In the genomic region with DNA sequence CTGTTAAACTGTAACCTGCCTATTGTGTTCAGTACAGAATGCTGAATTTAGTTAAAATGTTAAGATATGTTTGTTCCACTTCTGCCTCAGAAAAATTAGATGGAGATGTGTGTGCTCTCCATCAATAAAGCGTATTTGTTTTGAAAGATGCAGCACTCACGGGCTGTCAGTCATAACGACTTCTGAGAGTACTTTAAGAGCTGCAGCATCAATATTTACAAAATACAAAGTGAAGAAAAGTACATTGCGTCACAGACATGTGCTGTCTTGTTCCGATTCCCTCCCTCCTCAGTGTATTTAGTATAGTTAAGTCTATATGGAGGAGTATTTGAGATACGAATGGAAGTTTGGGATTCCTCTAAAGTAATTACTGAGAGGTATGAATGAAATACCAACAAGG, we compare ENCODE assay signal across 20 cellular contexts.
"Had no signal": no experiment of that assay in that cellular context is flagged by ENCODE, and none has a peak within 500 bp of the region (broad histone marks: within the 10 kb centered on the region; RNA-seq: fewer than 3 reads in every experiment).

No MANE protein-coding gene starts in this region.

- H3K27ac ChIP-seq: ascending aorta, lower lobe of right lung, tibial artery had no signal

- H3K9me3 ChIP-seq: ascending aorta, lower lobe of right lung, tibial artery had no signal

- H3K4me3 ChIP-seq: ascending aorta, lower lobe of right lung, tibial artery had no signal

- ATAC-seq: activated CD4-positive, CD25-positive, alpha-beta regulatory T cell treated with anti-CD3 and anti-CD28 coated beads, Interleukin-2, amount 50 U/mL, for 24 hours; activated T-cell treated with anti-CD3 and anti-CD28 coated beads, Interleukin-2, amount 50 U/mL, for 4 hours; esophagus mucosa; left colon; lower lobe of right lung; stimulated activated naive CD8-positive, alpha-beta T cell treated with anti-CD3 and anti-CD28 coated beads, Interleukin-15, Interleukin-2, amounts not matched to agents 100 U/mL and 50 U/mL, for 24 hours had no signal

- DNase-seq: activated CD4-positive, alpha-beta T cell treated with anti-CD3 and anti-CD28 coated beads, Interleukin-2, amount 10 ng/mL, durations not matched to agents 7 days and 5 days; activated CD8-positive, alpha-beta memory T cell treated with anti-CD3 and anti-CD28 coated beads, Interleukin-2, amount 50 U/mL, for 4 hours; activated effector memory CD4-positive, alpha-beta T cell treated with anti-CD3 and anti-CD28 coated beads, Interleukin-2, amount 50 U/mL, for 16 hours; activated naive CD4-positive, alpha-beta T cell treated with anti-CD3 and anti-CD28 coated beads, Interleukin-2, amount 50 U/mL, for 16 hours; activated T-cell treated with anti-CD3 and anti-CD28 coated beads, Interleukin-2, amount 50 U/mL, for 4 hours; cerebellar nuclear complex; cortex of kidney; left colon; lower lobe of right lung; occipital lobe; posterior cingulate gyrus; retina; stimulated activated CD4-positive, alpha-beta T cell treated with anti-CD3 and anti-CD28 coated beads, Interleukin-12 subunit alpha, Interleukin-12 subunit beta, amount 100 ng/mL, for 4 hours; stimulated activated CD4-positive, alpha-beta T cell treated with anti-CD3 and anti-CD28 coated beads, Interleukin-1b, Interleukin-23, amount 100 ng/mL, for 48 hours; stimulated activated naive CD8-positive, alpha-beta T cell treated with anti-CD3 and anti-CD28 coated beads, Interleukin-15, Interleukin-2, amounts not matched to agents 100 U/mL and 50 U/mL, for 24 hours; substantia nigra; tibial artery had no signal

- H3K27me3 ChIP-seq: ascending aorta, tibial artery had no signal

- H3K36me3 ChIP-seq: ascending aorta, lower lobe of right lung, tibial artery had no signal
